7 cellular contexts compared by ENCODE assay signal in the genomic region with DNA sequence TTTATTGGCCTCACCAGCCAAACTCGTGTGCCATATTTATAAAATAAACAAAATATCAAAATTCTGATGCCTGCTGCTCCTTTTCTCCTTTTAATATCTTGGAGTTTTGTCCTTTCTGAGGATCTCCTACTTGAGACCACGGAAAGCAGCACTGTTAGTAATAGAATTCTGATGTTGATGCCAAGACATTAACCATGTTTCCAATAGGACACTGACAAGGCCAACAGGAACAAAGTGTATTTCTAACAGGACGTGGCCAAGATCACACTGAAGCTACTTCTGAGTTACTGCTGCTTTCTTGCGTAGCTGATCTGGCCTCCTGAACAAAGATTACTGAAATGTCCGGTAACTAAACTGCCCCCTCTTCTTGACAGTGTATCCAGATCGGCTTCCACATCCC.
A peak's percentile ranks its signal among the peaks of the same experiment; 100 is the strongest.
DNase-seq lines count a peak whose midpoint lies in the region; ATAC-seq and TF ChIP-seq lines count a peak whose summit lies in the region.
"Not testable (repeated sequence)": the region's sequence is repeated elsewhere in the genome, so short reads cannot be mapped to it uniquely, and the experiment has no call there.

No MANE protein-coding gene starts in this region.

- H3K36me3 ChIP-seq in GM23248 (ENCODE audit: low read depth); ascending aorta; thoracic aorta: not testable (repeated sequence)

- H3K79me2 ChIP-seq in GM23248 (ENCODE audit: insufficient read depth): not testable (repeated sequence)

- not testable (repeated sequence) for H3K4me3 Mint-ChIP-seq in osteocyte (ENCODE audit: unreplicated experiment)

- not testable (repeated sequence) for H3K27me3 ChIP-seq in GM23248 (replicated peaks; ENCODE audit: insufficient read depth); ascending aorta; thoracic aorta (replicated peaks; ENCODE audit: insufficient read depth)

- H3K4me3 ChIP-seq in GM23248; ascending aorta; fibroblast of mammary gland (ENCODE audit: control insufficient read depth, low read depth, low read length); thoracic aorta: not testable (repeated sequence)

- not testable (repeated sequence) for H3K9ac ChIP-seq in GM23248

- H3K27me3 Mint-ChIP-seq in osteocyte (ENCODE audit: unreplicated experiment): not testable (repeated sequence)

- H4K20me1 ChIP-seq in GM23248 (ENCODE audit: insufficient read depth): not testable (repeated sequence)

- intact Hi-C loops in ascending aorta (cut with DNase I): not testable (repeated sequence)

- ATAC-seq in thoracic aorta (ENCODE audit: insufficient number of reproducible peaks, low FRiP score, low read depth): not testable (repeated sequence)

- H3F3A ChIP-seq in GM23248 (ENCODE audit: insufficient read depth): peaks cover 16% of the 10 kb centered on the region; the same call in 1 of the 2 replicates

- not testable (repeated sequence) for H3K9me3 ChIP-seq in GM23248 (ENCODE audit: low read depth); ascending aorta; thoracic aorta

- in situ Hi-C loops in GM23248 (cut with MboI): not testable (repeated sequence)

- H3K36me3 Mint-ChIP-seq in osteocyte (ENCODE audit: unreplicated experiment): not testable (repeated sequence)

- not testable (repeated sequence) for H3K9me3 Mint-ChIP-seq in osteocyte (ENCODE audit: unreplicated experiment)

- not testable (repeated sequence) for H3K9me2 ChIP-seq in GM23248 (ENCODE audit: insufficient read depth)

- peak; percentile 2 for DNase-seq in GM23248
- DNase-seq in ascending aorta (ENCODE audit: low spot score in 2 of 2); osteocyte (ENCODE audit: extremely low spot score, unreplicated experiment); thoracic aorta (ENCODE audit: low spot score): not testable (repeated sequence)
- peak; percentile 21 for DNase-seq in dermis blood vessel endothelial cell
- DNase-seq in fibroblast of mammary gland (ENCODE audit: low read depth): peak; percentile 37
- DNase-seq in iris pigment epithelial cell (ENCODE audit: low read depth): peak; percentile 1

- not testable (repeated sequence) for H3K27ac ChIP-seq in GM23248
- H3K27ac ChIP-seq in ascending aorta (peak overlapping the region; percentile 70 to 74), thoracic aorta (peak overlapping the region; percentile 49 to 55)

- not testable (repeated sequence) for H3K4me2 ChIP-seq in GM23248 (ENCODE audit: unreplicated experiment)

- not testable (repeated sequence) for TF ChIP-seq CTCF in ascending aorta (IDR thresholded peaks at IDR 0.05); fibroblast of mammary gland (conservative IDR thresholded peaks at IDR 0.05; ENCODE audit: control insufficient read depth, insufficient read depth, low read depth, low read length); osteocyte (IDR thresholded peaks at IDR 0.05); thoracic aorta (IDR thresholded peaks at IDR 0.05)

- peaks cover 31% of the 10 kb centered on the region for H3K4me1 ChIP-seq in GM23248 (ENCODE audit: insufficient read depth)
- not testable (repeated sequence) for H3K4me1 ChIP-seq in ascending aorta; thoracic aorta (ENCODE audit: control insufficient read depth in 1 of 2, low read depth in 2 of 2)

- H2AFZ ChIP-seq in GM23248: not testable (repeated sequence)

- WGBS in GM23248 (ENCODE audit: low coverage in 1 of 2, low lambda C conversion rate in 2 of 2, missing lambda C conversion rate in 2 of 2), 2 experiments: 29 to 30% methylated on average over 6 of the region's 6 CpGs

- H3K27ac Mint-ChIP-seq in osteocyte (ENCODE audit: unreplicated experiment): peak overlapping the region; percentile 58

- peaks cover 10% of the 10 kb centered on the region for H3K4me1 Mint-ChIP-seq in osteocyte (ENCODE audit: unreplicated experiment)
